In genomic region chr11:65789230-65790103, GRCh38 we compare ENCODE assay signal across 19 cellular contexts. TPM values are rescaled to one million over a fixed set of nuclear protein-coding genes. Genes with fewer than 3 reads are reported as not detected.
DNase-seq lines count a peak whose midpoint lies in the region; ATAC-seq lines count a peak whose summit lies in the region.
"Had no signal": no experiment of that assay in that cellular context is flagged by ENCODE, and none has a peak within 500 bp of the region (broad histone marks: within the 10 kb centered on the region; RNA-seq: fewer than 3 reads in every experiment).

No MANE protein-coding gene starts in this region.

- peak overlapping the region; percentile 98 for H3K4me2 ChIP-seq in BLaER1
- peak overlapping the region; percentile 9 for H3K4me2 ChIP-seq in trophoblast cell (ENCODE audit: low read length)

- H3K14ac ChIP-seq in trophoblast cell (ENCODE audit: low read length): no peak overlapping the region

- H3K18ac ChIP-seq in trophoblast cell (ENCODE audit: low read length): no peak overlapping the region

- H3K9ac ChIP-seq in BLaER1 (no peak overlapping the region), HUES64 (ENCODE audit: low read depth, low read length) (no peak overlapping the region), trophoblast cell (ENCODE audit: low read length) (no peak overlapping the region)

- DNase-seq in trophoblast cell (no peak), superior temporal gyrus (ENCODE audit: extremely low spot score) (no peak)
- no peak for DNase-seq in stimulated activated CD4-positive, alpha-beta T cell treated with anti-CD3 and anti-CD28 coated beads, Interleukin-2, amount 100 ng/mL, for 48 hours
- DNase-seq: ACHN; activated CD4-positive, alpha-beta T cell treated with anti-CD3 and anti-CD28 coated beads for 36 hours; amniotic stem cell; CD4-positive, alpha-beta T cell; DMS53; Kasumi-1; left ventricle myocardium superior; NCI-H1092; NCI-H2107; NCI-H510A had no signal

- peaks cover 22% of the 10 kb centered on the region for H3K79me1 ChIP-seq in trophoblast cell (ENCODE audit: low read length)

- peaks cover 26% of the 10 kb centered on the region for H4K20me1 ChIP-seq in BLaER1

- ATAC-seq in GM19035 (IDR thresholded peaks at IDR 0.05; ENCODE audit: unreplicated experiment) (no peak), GM21825 (IDR thresholded peaks at IDR 0.05; ENCODE audit: unreplicated experiment) (no peak)
- ATAC-seq: activated CD4-positive, alpha-beta T cell treated with anti-CD3 and anti-CD28 coated beads for 36 hours; esophagus mucosa; left ventricle myocardium superior had no signal

- no peak overlapping the region for H2BK5ac ChIP-seq in trophoblast cell (ENCODE audit: low read depth, low read length, poor library complexity)

- no peak overlapping the region for H4K12ac ChIP-seq in trophoblast cell (ENCODE audit: low read depth, low read length)

- H2AFZ ChIP-seq in trophoblast cell (ENCODE audit: insufficient read depth, low read length, poor library complexity): no peak overlapping the region

- no peak overlapping the region for H4K8ac ChIP-seq in trophoblast cell (ENCODE audit: low read depth, low read length)

- H3K4me1 ChIP-seq in BLaER1 (peaks cover 66% of the 10 kb centered on the region), HUES64 (ENCODE audit: insufficient read depth, low read length) (peaks cover 21% of the 10 kb centered on the region), esophagus (ENCODE audit: control insufficient read depth in 2 of 2, insufficient read depth in 2 of 2, low read length in 1 of 2) (peaks cover 8 to 43% of the 10 kb centered on the region in 2 donors), trophoblast cell (ENCODE audit: control insufficient read depth in 1 of 2, insufficient read depth in 2 of 2, low read length in 2 of 2) (peaks cover 17 to 35% of the 10 kb centered on the region in 2 experiments)

- peak overlapping the region; percentile 10 for H3K4ac ChIP-seq in trophoblast cell (ENCODE audit: low read depth, low read length)

- no peaks in the 10 kb centered on the region for H3K36me3 ChIP-seq in BLaER1
- H3K36me3 ChIP-seq in HUES64 (ENCODE audit: insufficient read depth, low read length): no peaks in the 10 kb centered on the region
- peaks cover 0 to 10% of the 10 kb centered on the region in 2 donors for H3K36me3 ChIP-seq in esophagus (ENCODE audit: control insufficient read depth in 2 of 2, insufficient read depth in 2 of 2, low read length in 1 of 2)
- H3K36me3 ChIP-seq in trophoblast cell (ENCODE audit: control insufficient read depth in 1 of 2, insufficient read depth in 2 of 2, low read length in 2 of 2): peaks cover 20 to 23% of the 10 kb centered on the region in 2 experiments

- H2BK120ac ChIP-seq in trophoblast cell (ENCODE audit: insufficient read depth, low read length, poor library complexity): no peak overlapping the region

- H3K23ac ChIP-seq in trophoblast cell (ENCODE audit: low read length): no peak overlapping the region

- H3K79me2 ChIP-seq in trophoblast cell (ENCODE audit: control insufficient read depth, insufficient read depth, low read length, poor library complexity): peaks cover 19% of the 10 kb centered on the region

- H3K9me3 ChIP-seq in BLaER1 (no peaks in the 10 kb centered on the region), HUES64 (ENCODE audit: insufficient read depth, low read depth, low read length) (no peaks in the 10 kb centered on the region), esophagus (ENCODE audit: control insufficient read depth in 2 of 2, insufficient read depth in 1 of 2, low read depth in 1 of 2, low read length in 1 of 2) (no peaks in the 10 kb centered on the region), trophoblast cell (ENCODE audit: insufficient read depth, low read depth, low read length) (peaks cover 7% of the 10 kb centered on the region)

- 64% methylated on average over 11 of the region's 14 CpGs for WGBS in HUES64
- WGBS in esophagus, 2 donors: 68 to 71% methylated on average over 14 of the region's 14 CpGs
- WGBS in trophoblast cell (ENCODE audit: extremely low coverage, insufficient coverage, insufficient read length): no CpG with 5 or more reads among the region's 14 CpGs

- H3K27ac ChIP-seq in BLaER1 (no peak overlapping the region), HUES64 (ENCODE audit: low read depth, low read length) (peak overlapping the region; percentile 41; the same call in 1 of the 2 replicates), esophagus (ENCODE audit: low read depth in 2 of 2, low read length in 1 of 2) (peak overlapping the region; percentile 94 to 95), trophoblast cell (ENCODE audit: low read depth, low read length) (no peak overlapping the region)

- peaks cover 59% of the 10 kb centered on the region for H3K27me3 ChIP-seq in BLaER1
- H3K27me3 ChIP-seq in HUES64 (ENCODE audit: insufficient read depth, low read length): peaks cover 53% of the 10 kb centered on the region
- no peaks in the 10 kb centered on the region for H3K27me3 ChIP-seq in esophagus (ENCODE audit: control insufficient read depth in 1 of 2, insufficient read depth in 2 of 2, low read length in 2 of 2)
- peaks cover 15% of the 10 kb centered on the region for H3K27me3 ChIP-seq in trophoblast cell (ENCODE audit: insufficient read depth, low read length)

- H3K4me3 ChIP-seq in BLaER1: no peak overlapping the region
- no peak overlapping the region for H3K4me3 ChIP-seq in HUES64 (ENCODE audit: low read length)
- peak overlapping the region; percentile 79 to 87 for H3K4me3 ChIP-seq in esophagus (ENCODE audit: low read depth in 1 of 2, low read length in 2 of 2)
- H3K4me3 ChIP-seq in trophoblast cell (ENCODE audit: low read depth, low read length): no peak overlapping the region

- H2AK5ac ChIP-seq in trophoblast cell (ENCODE audit: low read length): no peak overlapping the region

- no peak overlapping the region for H2BK12ac ChIP-seq in trophoblast cell (ENCODE audit: low read length)

- no peak overlapping the region for H4K91ac ChIP-seq in trophoblast cell (ENCODE audit: low read depth, low read length)

RNA-seq across cellular contexts. Expression of gene OVOL1, which starts 2.6 kb away (rescaled TPM):
- polyA plus RNA-seq in HUES64 (2013, experiment 1 of 2): 1.2 TPM
- 1.2 TPM for polyA plus RNA-seq in HUES64 (2013, experiment 2 of 2)
- 10 to 100 TPM; 38.2 to 49.9 TPM for polyA plus RNA-seq in esophagus
- 74.8 and 82.7 TPM in 2 replicates for polyA plus RNA-seq in trophoblast cell (2013)

RNA-seq across cellular contexts. Expression of gene AP5B1, which starts 8.7 kb away (rescaled TPM):
- 3.3 TPM for polyA plus RNA-seq in HUES64 (2013, experiment 1 of 2)
- polyA plus RNA-seq in HUES64 (2013, experiment 2 of 2): 5.6 TPM
- 10 to 100 TPM; 10.1 to 10.9 TPM for polyA plus RNA-seq in esophagus
- polyA plus RNA-seq in trophoblast cell (2013): 13.5 and 14.6 TPM in 2 replicates

RNA-seq across cellular contexts. Expression of gene SNX32, which starts 44.3 kb away (rescaled TPM):
- 1.00 TPM for polyA plus RNA-seq in HUES64 (2013, experiment 1 of 2)
- 1.7 TPM for polyA plus RNA-seq in HUES64 (2013, experiment 2 of 2)
- polyA plus RNA-seq in esophagus: under 1 TPM; 0.15 to 0.47 TPM
- 0.22 and 0.27 TPM in 2 replicates for polyA plus RNA-seq in trophoblast cell (2013)

Comparison
In these comparisons a context has a peak if more than half of its experiments do, and no peak if none do; other contexts are left out.
1. H3K27ac ChIP-seq: peak in HUES64 (single experiment) and esophagus (2 of 2); none in BLaER1 (single experiment) and trophoblast cell (single experiment).
2. H3K4me3 ChIP-seq: peak in esophagus (2 of 2); none in BLaER1 (single experiment), HUES64 (single experiment) and trophoblast cell (single experiment).